ENCODE assay signal across 23 cellular contexts in genomic region chr9:13901176-13901575, GRCh38.
DNase-seq lines count a peak whose midpoint lies in the region; ATAC-seq and TF ChIP-seq lines count a peak whose summit lies in the region.
"Had no signal": no experiment of that assay in that cellular context is flagged by ENCODE, and none has a peak within 500 bp of the region (broad histone marks: within the 10 kb centered on the region; RNA-seq: fewer than 3 reads in every experiment).

No MANE protein-coding gene starts in this region.

- no peaks in the 10 kb centered on the region for H3K36me3 Mint-ChIP-seq in stimulated activated naive B cell treated with anti-CD40 and anti-IgM and Interleukin-4, amounts not matched to agents 10 μg/mL and 1 μg/mL and 100 μg/mL, for 72 hours
- H3K36me3 Mint-ChIP-seq: CD4-positive, CD25-positive, alpha-beta regulatory T cell had no signal

- H3K27me3 ChIP-seq in left ventricle myocardium inferior (ENCODE audit: low read depth) (no peaks in the 10 kb centered on the region), parathyroid adenoma (ENCODE audit: control insufficient read depth, insufficient read depth, low read length) (no peaks in the 10 kb centered on the region), thymus (ENCODE audit: control insufficient read depth, insufficient read depth) (no peaks in the 10 kb centered on the region), GM23248 (replicated peaks; ENCODE audit: insufficient read depth) (no peaks in the 10 kb centered on the region)
- H3K27me3 ChIP-seq: BLaER1, SJCRH30 had no signal

- H3K4me1 ChIP-seq in left ventricle myocardium inferior (peaks cover 66% of the 10 kb centered on the region), parathyroid adenoma (no peaks in the 10 kb centered on the region), thymus (ENCODE audit: control insufficient read depth, insufficient read depth, low read length) (no peaks in the 10 kb centered on the region), GM23248 (ENCODE audit: insufficient read depth) (no peaks in the 10 kb centered on the region)
- H3K4me1 ChIP-seq: BLaER1 had no signal

- no peak for DNase-seq in left ventricle myocardium inferior
- DNase-seq in Right ventricle myocardium superior = no peak
- DNase-seq in epithelial cell of prostate (ENCODE audit: low read depth, low spot score) = no peak
- DNase-seq in GM23248 = no peak
- no peak for DNase-seq in stimulated activated naive B cell treated with anti-CD40 and anti-IgM and Interleukin-4, amounts not matched to agents 10 μg/mL and 1 μg/mL and 100 μg/mL, for 72 hours
- DNase-seq: CD4-positive, CD25-positive, alpha-beta regulatory T cell; DMS153; DND-41; HCEC 1CT; IMR-90; KG1; MM.1S; NCI-H2029 treated with DMSO at 0.1 percent for 48 hours; NCI-H2227 treated with DMSO at 0.1 percent for 48 hours; NCI-H526 treated with DMSO at 0.1 percent for 48 hours; SJCRH30 had no signal

- H3K4me2 ChIP-seq in parathyroid adenoma (ENCODE audit: low read length) (no peak overlapping the region), GM23248 (ENCODE audit: unreplicated experiment) (no peak overlapping the region)
- H3K4me2 ChIP-seq: BLaER1 had no signal

- H3F3A ChIP-seq in GM23248 (ENCODE audit: insufficient read depth) = no peaks in the 10 kb centered on the region

- H3K9ac ChIP-seq in parathyroid adenoma (no peak overlapping the region), GM23248 (no peak overlapping the region)
- H3K9ac ChIP-seq: BLaER1 had no signal

- in situ Hi-C loops in GM23248 (cut with MboI) = no loop called here

- no peak overlapping the region for H3K4me3 Mint-ChIP-seq in stimulated activated naive B cell treated with anti-CD40 and anti-IgM and Interleukin-4, amounts not matched to agents 10 μg/mL and 1 μg/mL and 100 μg/mL, for 72 hours
- H3K4me3 Mint-ChIP-seq: CD4-positive, CD25-positive, alpha-beta regulatory T cell had no signal

- TF ChIP-seq CTCF in left ventricle myocardium inferior (IDR thresholded peaks at IDR 0.05; ENCODE audit: borderline replicate concordance) = no peak
- TF ChIP-seq CTCF in parathyroid adenoma (IDR thresholded peaks at IDR 0.05) = no peak

- no peaks in the 10 kb centered on the region for H3K9me2 ChIP-seq in GM23248 (ENCODE audit: insufficient read depth)

- H2AFZ ChIP-seq in parathyroid adenoma (no peak overlapping the region), GM23248 (no peak overlapping the region)

- H3K9me3 ChIP-seq in left ventricle myocardium inferior (replicated peaks) (peaks cover 2% of the 10 kb centered on the region), parathyroid adenoma (ENCODE audit: control insufficient read depth, low read length) (peaks cover 3% of the 10 kb centered on the region), thymus (ENCODE audit: control insufficient read depth) (no peaks in the 10 kb centered on the region), GM23248 (ENCODE audit: low read depth) (no peaks in the 10 kb centered on the region)
- H3K9me3 ChIP-seq: BLaER1 had no signal

- intact Hi-C loops in left ventricle myocardium inferior (cut with micrococcal nuclease) = no loop called here
- intact Hi-C loops in Right ventricle myocardium superior (cut with DNase I) = no loop called here

- H3K4me1 Mint-ChIP-seq in stimulated activated naive B cell treated with anti-CD40 and anti-IgM and Interleukin-4, amounts not matched to agents 10 μg/mL and 1 μg/mL and 100 μg/mL, for 72 hours = no peaks in the 10 kb centered on the region
- H3K4me1 Mint-ChIP-seq: CD4-positive, CD25-positive, alpha-beta regulatory T cell had no signal

- H3K27ac ChIP-seq in left ventricle myocardium inferior (replicated peaks) (peak overlapping the region; percentile 83), epithelial cell of prostate (peak overlapping the region; percentile 57), parathyroid adenoma (peak overlapping the region; percentile 33), thymus (ENCODE audit: low read depth) (peak overlapping the region; percentile 69), GM23248 (no peak overlapping the region)
- H3K27ac ChIP-seq: BLaER1, RWPE1, SJCRH30 had no signal

- no peak overlapping the region for H3K27ac Mint-ChIP-seq in stimulated activated naive B cell treated with anti-CD40 and anti-IgM and Interleukin-4, amounts not matched to agents 10 μg/mL and 1 μg/mL and 100 μg/mL, for 72 hours
- H3K27ac Mint-ChIP-seq: CD4-positive, CD25-positive, alpha-beta regulatory T cell had no signal

- WGBS in thymus = 85% methylated on average over 3 of the region's 3 CpGs
- WGBS in GM23248 (ENCODE audit: low coverage in 1 of 2, low lambda C conversion rate in 2 of 2, missing lambda C conversion rate in 2 of 2), 2 experiments = 83 to 90% methylated on average over 3 of the region's 3 CpGs

- H3K27me3 Mint-ChIP-seq in stimulated activated naive B cell treated with anti-CD40 and anti-IgM and Interleukin-4, amounts not matched to agents 10 μg/mL and 1 μg/mL and 100 μg/mL, for 72 hours = no peaks in the 10 kb centered on the region
- H3K27me3 Mint-ChIP-seq: CD4-positive, CD25-positive, alpha-beta regulatory T cell had no signal

- ATAC-seq in Right ventricle myocardium superior (ENCODE audit: poor library complexity) (no peak), esophagus mucosa (no peak)
- ATAC-seq in stimulated activated naive B cell treated with anti-CD40 and anti-IgM and Interleukin-4, amounts not matched to agents 10 μg/mL and 1 μg/mL and 100 μg/mL, for 72 hours (replicated peaks) = no peak
- ATAC-seq: Panc1, SK-N-SH treated with all-trans-retinoic acid at 6 μM for 48 hours had no signal

- H3K79me2 ChIP-seq in parathyroid adenoma (no peaks in the 10 kb centered on the region), GM23248 (ENCODE audit: insufficient read depth) (no peaks in the 10 kb centered on the region)

- H3K4me3 ChIP-seq in left ventricle myocardium inferior = no peak overlapping the region
- H3K4me3 ChIP-seq in parathyroid adenoma (ENCODE audit: low read depth, low read length) = no peak overlapping the region
- no peak overlapping the region for H3K4me3 ChIP-seq in thymus (ENCODE audit: low read length)
- no peak overlapping the region for H3K4me3 ChIP-seq in GM23248
- H3K4me3 ChIP-seq: BLaER1, SJCRH30 had no signal

- H3K36me3 ChIP-seq in left ventricle myocardium inferior (no peaks in the 10 kb centered on the region), parathyroid adenoma (ENCODE audit: control insufficient read depth, insufficient read depth, low read length) (no peaks in the 10 kb centered on the region), thymus (ENCODE audit: control insufficient read depth, insufficient read depth) (no peaks in the 10 kb centered on the region), GM23248 (ENCODE audit: low read depth) (no peaks in the 10 kb centered on the region)
- H3K36me3 ChIP-seq: BLaER1, SJCRH30 had no signal

- no peaks in the 10 kb centered on the region for H4K20me1 ChIP-seq in GM23248 (ENCODE audit: insufficient read depth)
- H4K20me1 ChIP-seq: BLaER1 had no signal

- H3K9me3 Mint-ChIP-seq in stimulated activated naive B cell treated with anti-CD40 and anti-IgM and Interleukin-4, amounts not matched to agents 10 μg/mL and 1 μg/mL and 100 μg/mL, for 72 hours = peaks cover 0 to 4% of the 10 kb centered on the region in 2 donors
